In genomic region chr9:80449513-80449912, GRCh38 we compare ENCODE assay signal across 1 cellular context.
TF ChIP-seq lines count a peak whose summit lies in the region.

No MANE protein-coding gene starts in this region.

TF ChIP-seq in GM23338, 12 proteins besides CTCF, POLR2A, EP300 and RAD21:
- TF ChIP-seq ZNF462 (CRISPR knock-in tag; IDR thresholded peaks at IDR 0.05) (no peak), EZH2phosphoT487 (IDR thresholded peaks at IDR 0.05; ENCODE audit: unreplicated experiment) (no peak), ZNF114 (CRISPR knock-in tag; IDR thresholded peaks at IDR 0.05) (no peak), ZNF331 (CRISPR knock-in tag; IDR thresholded peaks at IDR 0.05; ENCODE audit: low read depth) (no peak), NANOG (IDR thresholded peaks at IDR 0.05; ENCODE audit: borderline replicate concordance) (no peak), JUNB (IDR thresholded peaks at IDR 0.05; ENCODE audit: unreplicated experiment) (no peak), ETS1 (IDR thresholded peaks at IDR 0.05) (no peak), POLR2AphosphoS5 (IDR thresholded peaks at IDR 0.05; ENCODE audit: low read depth) (no peak), REST (IDR thresholded peaks at IDR 0.05; ENCODE audit: unreplicated experiment) (no peak), CREB1 (CRISPR knock-in tag; IDR thresholded peaks at IDR 0.05; ENCODE audit: low read depth) (no peak)
